Comparison of ENCODE assay signal across 1 cellular context in the genomic region with DNA sequence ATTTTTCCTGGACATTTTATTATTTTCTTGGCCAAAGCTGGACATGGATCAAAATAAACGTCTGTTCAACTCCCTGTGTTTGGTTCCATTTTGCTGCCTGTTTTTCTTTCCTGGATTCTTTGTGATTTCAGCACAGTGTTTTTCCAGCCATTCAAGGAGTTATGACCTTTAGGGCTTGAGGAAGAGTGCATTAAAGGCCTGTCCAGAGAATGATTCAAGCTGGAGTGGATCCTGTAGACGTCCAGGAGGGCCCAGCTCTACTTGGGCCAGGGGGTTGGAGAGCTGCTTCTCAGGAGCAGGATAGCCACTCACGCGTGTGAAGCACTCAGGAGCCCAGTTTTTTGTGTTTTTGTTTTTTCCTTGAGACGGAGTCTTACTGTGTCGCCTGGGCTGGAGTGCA.
TF ChIP-seq lines count a peak whose summit lies in the region.

No MANE protein-coding gene starts in this region.

TF ChIP-seq in IMR-90, 13 proteins besides CTCF, POLR2A, EP300 and RAD21 (continued from another document):
- TF ChIP-seq, protein P1, sequence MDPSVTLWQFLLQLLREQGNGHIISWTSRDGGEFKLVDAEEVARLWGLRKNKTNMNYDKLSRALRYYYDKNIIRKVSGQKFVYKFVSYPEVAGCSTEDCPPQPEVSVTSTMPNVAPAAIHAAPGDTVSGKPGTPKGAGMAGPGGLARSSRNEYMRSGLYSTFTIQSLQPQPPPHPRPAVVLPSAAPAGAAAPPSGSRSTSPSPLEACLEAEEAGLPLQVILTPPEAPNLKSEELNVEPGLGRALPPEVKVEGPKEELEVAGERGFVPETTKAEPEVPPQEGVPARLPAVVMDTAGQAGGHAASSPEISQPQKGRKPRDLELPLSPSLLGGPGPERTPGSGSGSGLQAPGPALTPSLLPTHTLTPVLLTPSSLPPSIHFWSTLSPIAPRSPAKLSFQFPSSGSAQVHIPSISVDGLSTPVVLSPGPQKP (IDR thresholded peaks at IDR 0.05; ENCODE audit: borderline replicate concordance, low read depth, low read length): no peak
- no peak for TF ChIP-seq CHD1 (IDR thresholded peaks at IDR 0.05; ENCODE audit: low read depth, low read length)
- no peak for TF ChIP-seq SMC3 (IDR thresholded peaks at IDR 0.05; ENCODE audit: low read depth, low read length)
- TF ChIP-seq BHLHE40 (IDR thresholded peaks at IDR 0.05; ENCODE audit: low read depth, low read length): no peak
- TF ChIP-seq MAFK (IDR thresholded peaks at IDR 0.05; ENCODE audit: low read depth, low read length): no peak
